ENCODE assay signal across 10 cellular contexts in the genomic region with DNA sequence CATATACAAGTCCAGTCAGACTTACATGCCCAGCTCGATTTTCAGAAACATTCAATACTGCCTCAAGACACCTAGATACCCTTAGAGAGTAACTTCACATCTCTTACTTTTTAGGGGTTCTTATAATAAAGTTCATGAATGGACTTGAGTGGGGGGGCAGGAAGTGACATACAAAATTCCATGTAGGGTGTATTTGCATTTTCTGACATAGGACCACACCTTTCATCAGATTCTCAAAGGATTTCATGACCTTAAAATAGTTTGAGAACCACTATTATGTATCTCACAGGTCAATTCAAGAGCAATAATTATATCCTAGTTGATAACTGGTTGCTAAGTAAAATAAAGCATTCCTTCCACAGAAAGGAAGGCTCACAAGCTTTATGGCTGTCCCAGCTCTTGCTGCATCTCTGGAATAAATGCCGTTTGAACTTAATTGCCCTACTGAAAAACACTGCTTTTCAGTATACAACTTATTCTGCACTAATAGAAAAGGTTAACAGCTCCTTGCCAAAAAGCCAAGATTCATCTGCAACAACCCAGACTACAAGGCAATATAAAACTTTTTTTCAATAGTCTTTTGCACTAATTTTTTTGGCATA. TPM values are rescaled to one million over a fixed set of nuclear protein-coding genes. Genes with fewer than 3 reads are reported as not detected.
DNase-seq lines count a peak whose midpoint lies in the region; ATAC-seq, FAIRE-seq and TF ChIP-seq lines count a peak whose summit lies in the region.
"Had no signal": no experiment of that assay in that cellular context is flagged by ENCODE, and none has a peak within 500 bp of the region (broad histone marks: within the 10 kb centered on the region; RNA-seq: fewer than 3 reads in every experiment).

No MANE protein-coding gene starts in this region.

- TF ChIP-seq POLR2A in A549 (IDR thresholded peaks at IDR 0.05; ENCODE audit: low read length) (no peak), adrenal gland (IDR thresholded peaks at IDR 0.05) (no peak)

- peak overlapping the region; percentile 72 for H3K4me2 ChIP-seq in A549

- ATAC-seq in A549: no peak
- ATAC-seq in left lung: no peak
- ATAC-seq in GM18861 (IDR thresholded peaks at IDR 0.05; ENCODE audit: unreplicated experiment): no peak
- ATAC-seq in HG02981 (IDR thresholded peaks at IDR 0.05; ENCODE audit: unreplicated experiment): no peak

- 26% methylated on average over 2 of the region's 2 CpGs for WGBS in A549 (ENCODE audit: missing lambda C conversion rate)
- 28 to 40% (median 33%) methylated on average over 2 of the region's 2 CpGs for WGBS in adrenal gland, 4 donors

- no peak for TF ChIP-seq RAD21 in A549 (conservative IDR thresholded peaks at IDR 0.05 in 1 of 2, IDR thresholded peaks at IDR 0.05 in 1 of 2)

- no peak for FAIRE-seq in A549 (lab: Jason Lieb, UNC)
- FAIRE-seq: GM12891 had no signal

- H3K4me1 ChIP-seq in A549 (peaks cover 18% of the 10 kb centered on the region), HAP-1 (peaks cover 8% of the 10 kb centered on the region; the same call in 1 of the 2 replicates), adrenal gland (replicated peaks in 1 of 2) (peaks cover 18 to 44% of the 10 kb centered on the region in 2 donors), left lung (peaks cover 4 to 27% of the 10 kb centered on the region in 2 donors)

- H3K36me3 ChIP-seq in HAP-1 (replicated peaks): no peaks in the 10 kb centered on the region
- H3K36me3 ChIP-seq in adrenal gland (replicated peaks in 1 of 2): no peaks in the 10 kb centered on the region
- H3K36me3 ChIP-seq in left lung: no peaks in the 10 kb centered on the region

- peak overlapping the region; percentile 75 for H3K4me3 ChIP-seq in A549
- peak overlapping the region; percentile 81 for H3K4me3 ChIP-seq in HAP-1
- H3K4me3 ChIP-seq in adrenal gland: peak overlapping the region in 2 of 4 donors; percentile 58 to 59
- H3K4me3 ChIP-seq in left lung: peak overlapping the region; percentile 74 to 81

- TF ChIP-seq CTCF in A549 (IDR thresholded peaks at IDR 0.05) (no peak), adrenal gland (IDR thresholded peaks at IDR 0.05) (no peak), left lung (IDR thresholded peaks at IDR 0.05) (no peak)

- CTCF ChIA-PET in A549 (lab: Yijun Ruan, JAX): interaction anchor here (0.8 to 1.4 kb wide), 4 partner anchors 13 to 730 kb away, joined by 3 to 4 read pairs (median 4); no protein-coding TSS in a partner anchor

- POLR2A ChIA-PET in A549 (lab: Yijun Ruan, JAX): interaction anchor here (0.6 to 3.4 kb wide), 3 partner anchors 17 to 457 kb away, joined by 3 to 55 read pairs (median 4); a partner anchor contains a TSS

- H3K27ac ChIP-seq in A549: peak overlapping the region; percentile 2 to 54; a peak in 5 of 6 replicates
- H3K27ac ChIP-seq in adrenal gland: peak overlapping the region in 3 of 5 donors; percentile 45 to 99 (median 82)
- H3K27ac ChIP-seq in left lung: peak overlapping the region; percentile 98

- H3K9me3 ChIP-seq in A549: no peaks in the 10 kb centered on the region
- H3K9me3 ChIP-seq in HAP-1: no peaks in the 10 kb centered on the region
- H3K9me3 ChIP-seq in adrenal gland (replicated peaks in 1 of 3): no peaks in the 10 kb centered on the region
- no peaks in the 10 kb centered on the region for H3K9me3 ChIP-seq in left lung

- intact Hi-C loops in adrenal gland (cut with DNase I): no loop called here
- intact Hi-C loops in left lung (cut with DNase I): no loop called here

- in situ Hi-C loops in HAP-1 (cut with MboI; ENCODE audit: low sequenced_read_pairs): no loop called here

- DNase-seq in A549 (ENCODE audit: low read depth in 1 of 2, low spot score in 1 of 2) (peak in 1 of 2 experiments; percentile 35), HAP-1 (ENCODE audit: low spot score in 2 of 2) (no peak), adrenal gland (no peak), left lung (no peak), AML-193 (lab: John Stamatoyannopoulos, UW) (no peak), cerebellar nuclear complex (lab: John Stamatoyannopoulos, UW) (no peak)
- DNase-seq: NCI-H226 had no signal

- no peak for TF ChIP-seq EP300 in A549 (IDR thresholded peaks at IDR 0.05)

- H3K27me3 ChIP-seq in HAP-1 (ENCODE audit: low read depth): no peaks in the 10 kb centered on the region
- H3K27me3 ChIP-seq in adrenal gland: no peaks in the 10 kb centered on the region
- no peaks in the 10 kb centered on the region for H3K27me3 ChIP-seq in left lung

TF ChIP-seq in A549, 52 proteins besides CTCF, POLR2A, EP300 and RAD21:
- TF ChIP-seq, protein P1, sequence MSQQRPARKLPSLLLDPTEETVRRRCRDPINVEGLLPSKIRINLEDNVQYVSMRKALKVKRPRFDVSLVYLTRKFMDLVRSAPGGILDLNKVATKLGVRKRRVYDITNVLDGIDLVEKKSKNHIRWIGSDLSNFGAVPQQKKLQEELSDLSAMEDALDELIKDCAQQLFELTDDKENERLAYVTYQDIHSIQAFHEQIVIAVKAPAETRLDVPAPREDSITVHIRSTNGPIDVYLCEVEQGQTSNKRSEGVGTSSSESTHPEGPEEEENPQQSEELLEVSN (IDR thresholded peaks at IDR 0.05; ENCODE audit: borderline replicate concordance, low read depth): no peak
- TF ChIP-seq CBX2 (IDR thresholded peaks at IDR 0.05; ENCODE audit: borderline replicate concordance, low read depth): no peak
- TF ChIP-seq KDM5A (IDR thresholded peaks at IDR 0.05): no peak

RNA-seq across cellular contexts. Expression of a gene that starts 2.3 kb away (rescaled TPM):
- 46.1 and 49.0 TPM in 2 replicates for polyA plus RNA-seq in A549 (2011; rRNA removed)
- polyA plus RNA-seq in A549 (2012; cell fraction: cytosol; rRNA removed): 6.6 and 6.9 TPM in 2 replicates
- 4.4 and 6.5 TPM in 2 replicates for polyA plus RNA-seq in A549 (2012; cell fraction: nucleus; rRNA removed)
- polyA plus RNA-seq in A549 (2017; fragmentation: RNase III; extraction: RNeasy Plus Mini Kit Qiagen cat#74134 plus additional on column Dnase treatment): 20.6 to 23.7 TPM (median 22.6 TPM) in 3 replicates
- polyA minus RNA-seq in A549 (2011; rRNA and poly(A)+ RNA removed): 9.3 and 12.4 TPM in 2 replicates
- total RNA-seq in adrenal gland: 100 to 1,000 TPM in 1 of 8 donors, 10 to 100 TPM in 7; 28.2 to 109 (median 52.2) TPM
- polyA plus RNA-seq in adrenal gland: 10 to 100 TPM in 2 of 3 donors, 1 to 10 TPM in 1; 9.2 to 34.7 (median 14.2) TPM
- 10 to 100 TPM; 49.3 to 60.3 TPM for total RNA-seq in left lung

RNA-seq across cellular contexts. Expression of a gene that starts 15.9 kb away (rescaled TPM):
- polyA plus RNA-seq in A549 (2011; rRNA removed) (4.9 TPM in 2 replicates), A549 (2017; fragmentation: RNase III; extraction: RNeasy Plus Mini Kit Qiagen cat#74134 plus additional on column Dnase treatment) (3.5 to 4.3 TPM (median 3.8 TPM) in 3 replicates), adrenal gland (1 to 10 TPM; 2.3 to 6.1 (median 2.7) TPM)
- 2.6 and 2.7 TPM in 2 replicates for polyA plus RNA-seq in A549 (2012; cell fraction: cytosol; rRNA removed)
- polyA plus RNA-seq in A549 (2012; cell fraction: nucleus; rRNA removed): 1.8 and 4.5 TPM in 2 replicates
- polyA minus RNA-seq in A549 (2011; rRNA and poly(A)+ RNA removed): 1.1 and 2.7 TPM in 2 replicates
- total RNA-seq in adrenal gland (1 to 10 TPM; 1.0 to 5.1 (median 3.1) TPM), left lung (1 to 10 TPM; 1.4 to 2.1 TPM)

Comparison
In these comparisons a context has a peak if more than half of its experiments do, and no peak if none do; other contexts are left out.
1. H3K27ac ChIP-seq: peak in every context shown above with its lines; median percentile 98 in left lung; 82 in adrenal gland; 28 in A549.